15 cellular contexts compared by ENCODE assay signal in the genomic region with DNA sequence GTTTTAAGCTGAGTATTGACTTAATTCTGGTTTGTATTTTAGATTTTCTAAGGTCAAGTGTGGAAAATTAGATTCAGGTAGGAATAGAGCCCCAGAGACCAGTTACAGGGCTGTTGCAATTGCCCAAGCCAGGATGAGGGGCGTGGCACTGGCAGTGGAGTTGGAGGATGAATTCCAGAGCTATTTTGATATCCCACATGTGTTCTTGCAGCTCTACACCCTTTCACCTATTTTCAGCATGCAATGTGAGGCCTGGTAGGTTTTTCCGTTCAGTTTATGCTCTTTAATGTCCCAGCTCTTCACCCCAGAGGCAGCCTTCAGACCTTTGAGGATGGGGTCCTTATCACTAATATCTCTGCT. TPM values are rescaled to one million over a fixed set of nuclear protein-coding genes. Genes with fewer than 3 reads are reported as not detected.
DNase-seq lines count a peak whose midpoint lies in the region; ATAC-seq and TF ChIP-seq lines count a peak whose summit lies in the region.
"Had no signal": no experiment of that assay in that cellular context is flagged by ENCODE, and none has a peak within 500 bp of the region (broad histone marks: within the 10 kb centered on the region; RNA-seq: fewer than 3 reads in every experiment).

No MANE protein-coding gene starts in this region.

- no peak overlapping the region for H3K9ac ChIP-seq in mesendoderm (ENCODE audit: low read length)

- no CpG with 5 or more reads among the region's 2 CpGs for WGBS in mesendoderm (ENCODE audit: extremely low coverage, insufficient coverage, low lambda C conversion rate)

- no peak overlapping the region for H3K4ac ChIP-seq in mesendoderm (ENCODE audit: low read depth, low read length)

- no peak overlapping the region for H3K23ac ChIP-seq in mesendoderm (ENCODE audit: low read length)

- no peak overlapping the region for H4K5ac ChIP-seq in mesendoderm (ENCODE audit: low read length)

- DNase-seq in AG10803 (ENCODE audit: low read depth) (peak; percentile 58), NCI-H226 (peak; percentile 9), dedifferentiated amniotic fluid mesenchymal stem cell (ENCODE audit: extremely low spot score) (peak; percentile 47), iris pigment epithelial cell (ENCODE audit: low read depth) (peak; percentile 17), cerebellum (ENCODE audit: low spot score) (no peak), amygdala (lab: John Stamatoyannopoulos, UW) (no peak), mesendoderm (no peak)
- DNase-seq: activated T-cell treated with anti-CD3 and anti-CD28 coated beads for 4 hours, body of pancreas, DMS79, H7, NCI-H1436 had no signal

- H3K79me1 ChIP-seq in mesendoderm (ENCODE audit: low read length): no peaks in the 10 kb centered on the region

- H3K56ac ChIP-seq in mesendoderm (ENCODE audit: low read length): no peak overlapping the region

- H3K18ac ChIP-seq in mesendoderm (ENCODE audit: low read length): no peak overlapping the region

- no peak for TF ChIP-seq CTCF in AG10803 (conservative IDR thresholded peaks at IDR 0.05; ENCODE audit: low read length)

- H3K36me3 ChIP-seq in mesendoderm (ENCODE audit: control insufficient read depth, insufficient read depth, low read length): no peaks in the 10 kb centered on the region
- H3K36me3 ChIP-seq: esophagus muscularis mucosa had no signal

- H3K4me2 ChIP-seq in mesendoderm (ENCODE audit: low read length): no peak overlapping the region
- H3K4me2 ChIP-seq: hepatocyte had no signal

- H3K79me2 ChIP-seq in mesendoderm (ENCODE audit: control insufficient read depth, insufficient read depth, low read length): no peaks in the 10 kb centered on the region
- H3K79me2 ChIP-seq: hepatocyte had no signal

- no peaks in the 10 kb centered on the region for H3K27me3 ChIP-seq in mesendoderm (ENCODE audit: insufficient read depth, low read length, poor library complexity)
- H3K27me3 ChIP-seq: body of pancreas, esophagus muscularis mucosa, hepatocyte had no signal

- no peak overlapping the region for H2AK5ac ChIP-seq in mesendoderm (ENCODE audit: low read length)

- no peak overlapping the region for H4K8ac ChIP-seq in mesendoderm (ENCODE audit: low read depth, low read length)

- no peak overlapping the region for H3K27ac ChIP-seq in mesendoderm (ENCODE audit: low read depth, low read length)
- H3K27ac ChIP-seq: body of pancreas, esophagus muscularis mucosa, hepatocyte had no signal

- no peak for ATAC-seq in GM19395 (IDR thresholded peaks at IDR 0.05; ENCODE audit: unreplicated experiment)
- ATAC-seq: body of pancreas had no signal

- no peak overlapping the region for H2BK5ac ChIP-seq in mesendoderm (ENCODE audit: low read length)

- H3K4me1 ChIP-seq in mesendoderm (ENCODE audit: control insufficient read depth, low read depth, low read length): no peaks in the 10 kb centered on the region
- H3K4me1 ChIP-seq: body of pancreas, esophagus muscularis mucosa had no signal

- no peak overlapping the region for H3K4me3 ChIP-seq in AG10803 (ENCODE audit: low read length)
- H3K4me3 ChIP-seq in mesendoderm (ENCODE audit: low read length): no peak overlapping the region
- H3K4me3 ChIP-seq: body of pancreas, esophagus muscularis mucosa, hepatocyte had no signal

- no peak overlapping the region for H2BK15ac ChIP-seq in mesendoderm (replicated peaks; ENCODE audit: low read depth)

- H2BK120ac ChIP-seq in mesendoderm (ENCODE audit: low read depth, low read length): no peak overlapping the region

RNA-seq across cellular contexts. Expression of a gene that starts 17.9 kb away (rescaled TPM):
- total RNA-seq in cerebellum: 254 TPM
- polyA plus RNA-seq in mesendoderm (2013, experiment 1 of 2): 37.4 TPM
- 35.7 TPM for polyA plus RNA-seq in mesendoderm (2013, experiment 2 of 2)

Comparison
In these comparisons a context has a peak if more than half of its experiments do, and no peak if none do; other contexts are left out.
1. DNase-seq: peak in AG10803 (single experiment), NCI-H226 (single experiment), dedifferentiated amniotic fluid mesenchymal stem cell (single experiment) and iris pigment epithelial cell (single experiment); none in cerebellum (single experiment), amygdala (0 of 56) and mesendoderm (single experiment).